8 cellular contexts compared by ENCODE assay signal in the genomic region with DNA sequence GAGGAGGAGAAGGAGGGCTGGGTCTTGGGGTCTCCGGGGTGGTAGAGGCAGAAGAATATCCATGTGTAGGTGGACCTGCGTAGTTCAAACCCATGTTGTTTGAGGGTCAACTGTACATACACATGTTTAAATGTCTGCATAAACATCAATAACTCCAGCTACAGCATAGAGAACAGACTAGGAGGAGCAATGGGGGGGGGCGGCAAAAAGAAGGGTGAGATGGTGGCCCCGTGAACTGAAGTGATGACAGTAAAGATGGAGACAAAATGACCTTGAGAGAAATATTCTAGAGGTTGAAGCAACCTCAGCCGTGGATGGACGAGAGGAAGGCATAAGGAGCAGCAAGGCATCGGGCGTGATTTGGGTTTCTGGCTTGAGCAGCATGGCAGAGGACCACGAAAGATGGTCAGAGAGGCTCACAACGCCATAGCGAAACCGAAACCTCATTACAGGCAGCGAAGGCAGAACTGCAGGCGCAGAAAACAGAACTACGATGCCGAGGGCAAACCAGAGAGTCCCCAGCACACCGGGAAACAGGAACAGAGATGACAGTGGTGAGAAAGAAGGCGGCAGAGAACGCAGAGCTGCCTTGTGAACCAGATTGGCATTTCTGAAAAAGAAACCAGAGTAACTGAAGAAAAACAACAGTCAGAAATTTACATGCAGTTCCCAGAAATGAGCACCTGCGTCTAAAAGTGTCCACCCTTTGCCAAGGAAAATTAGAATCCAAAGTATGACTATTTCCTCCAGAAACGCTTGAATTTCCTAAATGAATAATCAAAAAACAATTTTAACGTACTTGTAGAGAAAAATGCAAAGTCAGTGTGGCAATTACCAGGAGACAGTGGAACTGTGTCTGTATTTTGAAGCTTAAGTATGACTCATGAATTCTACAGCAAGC. TPM values are rescaled to one million over a fixed set of nuclear protein-coding genes. Genes with fewer than 3 reads are reported as not detected.
DNase-seq lines count a peak whose midpoint lies in the region; ATAC-seq and TF ChIP-seq lines count a peak whose summit lies in the region.

No MANE protein-coding gene starts in this region.

- intact Hi-C loops in Right ventricle myocardium inferior (cut with DNase I) = loop anchor here (5.0 kb wide), 2 partner anchors 204 to 379 kb away; partner anchors contain the start of genes CASP3, IRF2 and PRIMPOL

- peak; percentile 59 for TF ChIP-seq POLR2A in GM19193 (IDR thresholded peaks at IDR 0.05; ENCODE audit: extremely low read depth, insufficient read depth, insufficient read length)

- peak; percentile 86 for ATAC-seq in HG03342 (IDR thresholded peaks at IDR 0.05; ENCODE audit: unreplicated experiment)
- ATAC-seq in Right ventricle myocardium inferior = no peak

- no peak for TF ChIP-seq CTCF in AG09319 (IDR thresholded peaks at IDR 0.05; ENCODE audit: low read depth, low read length)

- DNase-seq in AG09319 (ENCODE audit: extremely low read depth, low read depth) (peak; percentile 69), RPMI8226 (peak; percentile 92), Right ventricle myocardium inferior (ENCODE audit: missing footprints) (peak; percentile 83), NCI-H2081 (lab: John Stamatoyannopoulos, UW) (no peak)
- peak; percentile 90 for DNase-seq in activated effector memory CD4-positive, alpha-beta T cell treated with anti-CD3 and anti-CD28 coated beads, Interleukin-2, amount 50 U/mL, for 16 hours
- DNase-seq in stimulated activated CD4-positive, alpha-beta T cell treated with anti-CD3 and anti-CD28 coated beads, Interleukin-12 subunit alpha, Interleukin-12 subunit beta, amount 100 ng/mL, for 4 hours = peak; percentile 57

RNA-seq across cellular contexts. Expression of gene ENPP6, which starts 50.2 kb away (rescaled TPM):
- 0.11 TPM for total RNA-seq in Right ventricle myocardium inferior

Comparison
In these comparisons a context has a peak if more than half of its experiments do, and no peak if none do; other contexts are left out.
1. DNase-seq: peak in AG09319 (single experiment), RPMI8226 (single experiment), activated effector memory CD4-positive, alpha-beta T cell treated with anti-CD3 and anti-CD28 coated beads, Interleukin-2, amount 50 U/mL, for 16 hours (single experiment), Right ventricle myocardium inferior (single experiment) and stimulated activated CD4-positive, alpha-beta T cell treated with anti-CD3 and anti-CD28 coated beads, Interleukin-12 subunit alpha, Interleukin-12 subunit beta, amount 100 ng/mL, for 4 hours (single experiment); none in NCI-H2081 (0 of 2).